In the genomic region with DNA sequence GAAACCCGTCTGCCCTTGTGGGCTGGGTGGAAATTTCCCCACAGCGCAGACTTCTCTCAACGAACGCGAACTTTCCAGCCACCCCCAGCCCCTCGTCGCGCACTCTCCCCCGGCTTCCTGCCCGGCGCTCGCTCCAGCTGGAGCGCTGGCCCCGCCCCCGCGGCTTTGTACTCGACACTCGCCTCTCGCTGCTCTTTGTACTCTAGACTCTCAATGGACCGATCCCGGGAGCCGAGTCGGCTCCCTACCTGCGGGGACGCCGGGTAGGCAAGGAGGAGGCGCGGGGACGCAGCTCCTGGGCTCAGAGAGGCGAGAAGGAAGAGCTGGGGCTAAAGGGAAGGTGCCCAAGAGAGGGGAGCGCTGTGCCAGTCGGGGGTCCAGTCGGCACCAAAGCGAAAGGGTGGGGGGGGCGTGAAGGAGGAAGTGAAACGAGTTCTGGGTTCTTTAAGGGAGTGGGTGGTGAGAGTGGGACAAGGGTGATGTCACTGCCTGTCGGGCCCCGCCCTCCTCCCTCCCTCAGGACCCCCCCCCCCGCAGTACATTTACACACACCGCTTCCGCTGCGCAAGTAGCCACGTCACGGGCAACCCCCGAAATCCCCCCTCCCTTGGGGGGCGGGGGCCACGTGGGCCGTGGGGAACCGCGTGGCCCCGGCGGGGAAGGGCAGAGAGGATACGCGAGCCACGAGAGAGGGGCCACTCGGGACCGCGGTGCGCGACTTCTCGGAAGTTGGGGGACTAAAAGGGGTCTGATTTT, we compare ENCODE assay signal across 1 cellular context.
TF ChIP-seq lines count a peak whose summit lies in the region.

No MANE protein-coding gene starts in this region.

TF ChIP-seq in K562, 482 proteins besides CTCF, POLR2A, EP300 and RAD21 (continued from another document and continues in another):
- TF ChIP-seq, protein P1, sequence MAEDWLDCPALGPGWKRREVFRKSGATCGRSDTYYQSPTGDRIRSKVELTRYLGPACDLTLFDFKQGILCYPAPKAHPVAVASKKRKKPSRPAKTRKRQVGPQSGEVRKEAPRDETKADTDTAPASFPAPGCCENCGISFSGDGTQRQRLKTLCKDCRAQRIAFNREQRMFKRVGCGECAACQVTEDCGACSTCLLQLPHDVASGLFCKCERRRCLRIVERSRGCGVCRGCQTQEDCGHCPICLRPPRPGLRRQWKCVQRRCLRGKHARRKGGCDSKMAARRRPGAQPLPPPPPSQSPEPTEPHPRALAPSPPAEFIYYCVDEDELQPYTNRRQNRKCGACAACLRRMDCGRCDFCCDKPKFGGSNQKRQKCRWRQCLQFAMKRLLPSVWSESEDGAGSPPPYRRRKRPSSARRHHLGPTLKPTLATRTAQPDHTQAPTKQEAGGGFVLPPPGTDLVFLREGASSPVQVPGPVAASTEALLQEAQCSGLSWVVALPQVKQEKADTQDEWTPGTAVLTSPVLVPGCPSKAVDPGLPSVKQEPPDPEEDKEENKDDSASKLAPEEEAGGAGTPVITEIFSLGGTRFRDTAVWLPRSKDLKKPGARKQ (CRISPR knock-in tag; IDR thresholded peaks at IDR 0.05) = no peak
- TF ChIP-seq TRIM28 (IDR thresholded peaks at IDR 0.05) (no peak), RB1 (IDR thresholded peaks at IDR 0.05; ENCODE audit: low read depth) (no peak), XRCC5 (IDR thresholded peaks at IDR 0.05; ENCODE audit: low read depth, low read length) (no peak), MAFK (IDR thresholded peaks at IDR 0.05; ENCODE audit: low read length) (no peak), NCOA4 (IDR thresholded peaks at IDR 0.05; ENCODE audit: partially characterized antibody) (no peak), MCM3 (IDR thresholded peaks at IDR 0.05) (no peak), SUPT5H (IDR thresholded peaks at IDR 0.05) (no peak; the same call in 1 of the 2 replicates), NFATC3 (IDR thresholded peaks at IDR 0.05) (no peak), NR2C1 (IDR thresholded peaks at IDR 0.05) (no peak), NR2C1 (tag; IDR thresholded peaks at IDR 0.05) (no peak), SAFB (IDR thresholded peaks at IDR 0.05; ENCODE audit: borderline replicate concordance, low read depth, low read length) (peak; percentile 92), PML (IDR thresholded peaks at IDR 0.05; ENCODE audit: low read length) (no peak), RCOR1 (IDR thresholded peaks at IDR 0.05; ENCODE audit: borderline replicate concordance in 1 of 2, low read depth in 2 of 2, low read length in 2 of 2) (no peak), PCBP2 (IDR thresholded peaks at IDR 0.05; ENCODE audit: low read depth, low read length, poor library complexity, severe bottlenecking) (no peak), CSDE1 (IDR thresholded peaks at IDR 0.05) (no peak), ZNF589 (CRISPR knock-in tag; IDR thresholded peaks at IDR 0.05; ENCODE audit: low read depth) (peak; percentile 22; the same call in 1 of the 2 replicates), DACH1 (IDR thresholded peaks at IDR 0.05; ENCODE audit: partially characterized antibody) (peak; percentile 68), TBP (optimal IDR thresholded peaks at IDR 0.05; ENCODE audit: low read depth, low read length) (peak; percentile 14)
- TF ChIP-seq, protein P2, sequence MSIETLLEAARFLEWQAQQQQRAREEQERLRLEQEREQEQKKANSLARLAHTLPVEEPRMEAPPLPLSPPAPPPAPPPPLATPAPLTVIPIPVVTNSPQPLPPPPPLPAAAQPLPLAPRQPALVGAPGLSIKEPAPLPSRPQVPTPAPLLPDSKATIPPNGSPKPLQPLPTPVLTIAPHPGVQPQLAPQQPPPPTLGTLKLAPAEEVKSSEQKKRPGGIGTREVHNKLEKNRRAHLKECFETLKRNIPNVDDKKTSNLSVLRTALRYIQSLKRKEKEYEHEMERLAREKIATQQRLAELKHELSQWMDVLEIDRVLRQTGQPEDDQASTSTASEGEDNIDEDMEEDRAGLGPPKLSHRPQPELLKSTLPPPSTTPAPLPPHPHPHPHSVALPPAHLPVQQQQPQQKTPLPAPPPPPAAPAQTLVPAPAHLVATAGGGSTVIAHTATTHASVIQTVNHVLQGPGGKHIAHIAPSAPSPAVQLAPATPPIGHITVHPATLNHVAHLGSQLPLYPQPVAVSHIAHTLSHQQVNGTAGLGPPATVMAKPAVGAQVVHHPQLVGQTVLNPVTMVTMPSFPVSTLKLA (conservative IDR thresholded peaks at IDR 0.05) = peak; percentile 99
- TF ChIP-seq, protein P3, sequence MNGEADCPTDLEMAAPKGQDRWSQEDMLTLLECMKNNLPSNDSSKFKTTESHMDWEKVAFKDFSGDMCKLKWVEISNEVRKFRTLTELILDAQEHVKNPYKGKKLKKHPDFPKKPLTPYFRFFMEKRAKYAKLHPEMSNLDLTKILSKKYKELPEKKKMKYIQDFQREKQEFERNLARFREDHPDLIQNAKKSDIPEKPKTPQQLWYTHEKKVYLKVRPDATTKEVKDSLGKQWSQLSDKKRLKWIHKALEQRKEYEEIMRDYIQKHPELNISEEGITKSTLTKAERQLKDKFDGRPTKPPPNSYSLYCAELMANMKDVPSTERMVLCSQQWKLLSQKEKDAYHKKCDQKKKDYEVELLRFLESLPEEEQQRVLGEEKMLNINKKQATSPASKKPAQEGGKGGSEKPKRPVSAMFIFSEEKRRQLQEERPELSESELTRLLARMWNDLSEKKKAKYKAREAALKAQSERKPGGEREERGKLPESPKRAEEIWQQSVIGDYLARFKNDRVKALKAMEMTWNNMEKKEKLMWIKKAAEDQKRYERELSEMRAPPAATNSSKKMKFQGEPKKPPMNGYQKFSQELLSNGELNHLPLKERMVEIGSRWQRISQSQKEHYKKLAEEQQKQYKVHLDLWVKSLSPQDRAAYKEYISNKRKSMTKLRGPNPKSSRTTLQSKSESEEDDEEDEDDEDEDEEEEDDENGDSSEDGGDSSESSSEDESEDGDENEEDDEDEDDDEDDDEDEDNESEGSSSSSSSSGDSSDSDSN (IDR thresholded peaks at IDR 0.05; ENCODE audit: borderline replicate concordance in 1 of 2, low read depth in 2 of 2, low read length in 2 of 2) = 0 out of 4 replicates have a peak, but pooled peaks have one; percentile 32 to 44
- TF ChIP-seq, protein P4, sequence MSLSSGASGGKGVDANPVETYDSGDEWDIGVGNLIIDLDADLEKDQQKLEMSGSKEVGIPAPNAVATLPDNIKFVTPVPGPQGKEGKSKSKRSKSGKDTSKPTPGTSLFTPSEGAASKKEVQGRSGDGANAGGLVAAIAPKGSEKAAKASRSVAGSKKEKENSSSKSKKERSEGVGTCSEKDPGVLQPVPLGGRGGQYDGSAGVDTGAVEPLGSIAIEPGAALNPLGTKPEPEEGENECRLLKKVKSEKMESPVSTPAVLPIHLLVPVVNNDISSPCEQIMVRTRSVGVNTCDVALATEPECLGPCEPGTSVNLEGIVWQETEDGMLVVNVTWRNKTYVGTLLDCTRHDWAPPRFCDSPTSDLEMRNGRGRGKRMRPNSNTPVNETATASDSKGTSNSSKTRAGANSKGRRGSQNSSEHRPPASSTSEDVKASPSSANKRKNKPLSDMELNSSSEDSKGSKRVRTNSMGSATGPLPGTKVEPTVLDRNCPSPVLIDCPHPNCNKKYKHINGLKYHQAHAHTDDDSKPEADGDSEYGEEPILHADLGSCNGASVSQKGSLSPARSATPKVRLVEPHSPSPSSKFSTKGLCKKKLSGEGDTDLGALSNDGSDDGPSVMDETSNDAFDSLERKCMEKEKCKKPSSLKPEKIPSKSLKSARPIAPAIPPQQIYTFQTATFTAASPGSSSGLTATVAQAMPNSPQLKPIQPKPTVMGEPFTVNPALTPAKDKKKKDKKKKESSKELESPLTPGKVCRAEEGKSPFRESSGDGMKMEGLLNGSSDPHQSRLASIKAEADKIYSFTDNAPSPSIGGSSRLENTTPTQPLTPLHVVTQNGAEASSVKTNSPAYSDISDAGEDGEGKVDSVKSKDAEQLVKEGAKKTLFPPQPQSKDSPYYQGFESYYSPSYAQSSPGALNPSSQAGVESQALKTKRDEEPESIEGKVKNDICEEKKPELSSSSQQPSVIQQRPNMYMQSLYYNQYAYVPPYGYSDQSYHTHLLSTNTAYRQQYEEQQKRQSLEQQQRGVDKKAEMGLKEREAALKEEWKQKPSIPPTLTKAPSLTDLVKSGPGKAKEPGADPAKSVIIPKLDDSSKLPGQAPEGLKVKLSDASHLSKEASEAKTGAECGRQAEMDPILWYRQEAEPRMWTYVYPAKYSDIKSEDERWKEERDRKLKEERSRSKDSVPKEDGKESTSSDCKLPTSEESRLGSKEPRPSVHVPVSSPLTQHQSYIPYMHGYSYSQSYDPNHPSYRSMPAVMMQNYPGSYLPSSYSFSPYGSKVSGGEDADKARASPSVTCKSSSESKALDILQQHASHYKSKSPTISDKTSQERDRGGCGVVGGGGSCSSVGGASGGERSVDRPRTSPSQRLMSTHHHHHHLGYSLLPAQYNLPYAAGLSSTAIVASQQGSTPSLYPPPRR (CRISPR knock-in tag; IDR thresholded peaks at IDR 0.05; ENCODE audit: borderline replicate concordance) = no peak
- TF ChIP-seq, protein P5, sequence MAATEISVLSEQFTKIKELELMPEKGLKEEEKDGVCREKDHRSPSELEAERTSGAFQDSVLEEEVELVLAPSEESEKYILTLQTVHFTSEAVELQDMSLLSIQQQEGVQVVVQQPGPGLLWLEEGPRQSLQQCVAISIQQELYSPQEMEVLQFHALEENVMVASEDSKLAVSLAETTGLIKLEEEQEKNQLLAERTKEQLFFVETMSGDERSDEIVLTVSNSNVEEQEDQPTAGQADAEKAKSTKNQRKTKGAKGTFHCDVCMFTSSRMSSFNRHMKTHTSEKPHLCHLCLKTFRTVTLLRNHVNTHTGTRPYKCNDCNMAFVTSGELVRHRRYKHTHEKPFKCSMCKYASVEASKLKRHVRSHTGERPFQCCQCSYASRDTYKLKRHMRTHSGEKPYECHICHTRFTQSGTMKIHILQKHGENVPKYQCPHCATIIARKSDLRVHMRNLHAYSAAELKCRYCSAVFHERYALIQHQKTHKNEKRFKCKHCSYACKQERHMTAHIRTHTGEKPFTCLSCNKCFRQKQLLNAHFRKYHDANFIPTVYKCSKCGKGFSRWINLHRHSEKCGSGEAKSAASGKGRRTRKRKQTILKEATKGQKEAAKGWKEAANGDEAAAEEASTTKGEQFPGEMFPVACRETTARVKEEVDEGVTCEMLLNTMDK (IDR thresholded peaks at IDR 0.05; ENCODE audit: borderline replicate concordance, insufficient read depth, low read depth, low read length, poor library complexity, severe bottlenecking) = no peak
- TF ChIP-seq, protein P6, sequence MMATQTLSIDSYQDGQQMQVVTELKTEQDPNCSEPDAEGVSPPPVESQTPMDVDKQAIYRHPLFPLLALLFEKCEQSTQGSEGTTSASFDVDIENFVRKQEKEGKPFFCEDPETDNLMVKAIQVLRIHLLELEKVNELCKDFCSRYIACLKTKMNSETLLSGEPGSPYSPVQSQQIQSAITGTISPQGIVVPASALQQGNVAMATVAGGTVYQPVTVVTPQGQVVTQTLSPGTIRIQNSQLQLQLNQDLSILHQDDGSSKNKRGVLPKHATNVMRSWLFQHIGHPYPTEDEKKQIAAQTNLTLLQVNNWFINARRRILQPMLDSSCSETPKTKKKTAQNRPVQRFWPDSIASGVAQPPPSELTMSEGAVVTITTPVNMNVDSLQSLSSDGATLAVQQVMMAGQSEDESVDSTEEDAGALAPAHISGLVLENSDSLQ (IDR thresholded peaks at IDR 0.05) = 0 out of 2 replicates have a peak, but pooled peaks have one; percentile 6
- TF ChIP-seq, protein P7, sequence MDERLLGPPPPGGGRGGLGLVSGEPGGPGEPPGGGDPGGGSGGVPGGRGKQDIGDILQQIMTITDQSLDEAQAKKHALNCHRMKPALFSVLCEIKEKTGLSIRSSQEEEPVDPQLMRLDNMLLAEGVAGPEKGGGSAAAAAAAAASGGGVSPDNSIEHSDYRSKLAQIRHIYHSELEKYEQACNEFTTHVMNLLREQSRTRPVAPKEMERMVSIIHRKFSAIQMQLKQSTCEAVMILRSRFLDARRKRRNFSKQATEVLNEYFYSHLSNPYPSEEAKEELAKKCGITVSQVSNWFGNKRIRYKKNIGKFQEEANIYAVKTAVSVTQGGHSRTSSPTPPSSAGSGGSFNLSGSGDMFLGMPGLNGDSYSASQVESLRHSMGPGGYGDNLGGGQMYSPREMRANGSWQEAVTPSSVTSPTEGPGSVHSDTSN (CRISPR knock-in tag; IDR thresholded peaks at IDR 0.05; ENCODE audit: low read depth) = no peak
- TF ChIP-seq, protein P7 (tag; conservative IDR thresholded peaks at IDR 0.05; ENCODE audit: low read depth) = no peak
- TF ChIP-seq, protein P8, sequence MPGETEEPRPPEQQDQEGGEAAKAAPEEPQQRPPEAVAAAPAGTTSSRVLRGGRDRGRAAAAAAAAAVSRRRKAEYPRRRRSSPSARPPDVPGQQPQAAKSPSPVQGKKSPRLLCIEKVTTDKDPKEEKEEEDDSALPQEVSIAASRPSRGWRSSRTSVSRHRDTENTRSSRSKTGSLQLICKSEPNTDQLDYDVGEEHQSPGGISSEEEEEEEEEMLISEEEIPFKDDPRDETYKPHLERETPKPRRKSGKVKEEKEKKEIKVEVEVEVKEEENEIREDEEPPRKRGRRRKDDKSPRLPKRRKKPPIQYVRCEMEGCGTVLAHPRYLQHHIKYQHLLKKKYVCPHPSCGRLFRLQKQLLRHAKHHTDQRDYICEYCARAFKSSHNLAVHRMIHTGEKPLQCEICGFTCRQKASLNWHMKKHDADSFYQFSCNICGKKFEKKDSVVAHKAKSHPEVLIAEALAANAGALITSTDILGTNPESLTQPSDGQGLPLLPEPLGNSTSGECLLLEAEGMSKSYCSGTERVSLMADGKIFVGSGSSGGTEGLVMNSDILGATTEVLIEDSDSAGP (CRISPR knock-in tag; IDR thresholded peaks at IDR 0.05) = peak; percentile 83
- TF ChIP-seq, protein P9, sequence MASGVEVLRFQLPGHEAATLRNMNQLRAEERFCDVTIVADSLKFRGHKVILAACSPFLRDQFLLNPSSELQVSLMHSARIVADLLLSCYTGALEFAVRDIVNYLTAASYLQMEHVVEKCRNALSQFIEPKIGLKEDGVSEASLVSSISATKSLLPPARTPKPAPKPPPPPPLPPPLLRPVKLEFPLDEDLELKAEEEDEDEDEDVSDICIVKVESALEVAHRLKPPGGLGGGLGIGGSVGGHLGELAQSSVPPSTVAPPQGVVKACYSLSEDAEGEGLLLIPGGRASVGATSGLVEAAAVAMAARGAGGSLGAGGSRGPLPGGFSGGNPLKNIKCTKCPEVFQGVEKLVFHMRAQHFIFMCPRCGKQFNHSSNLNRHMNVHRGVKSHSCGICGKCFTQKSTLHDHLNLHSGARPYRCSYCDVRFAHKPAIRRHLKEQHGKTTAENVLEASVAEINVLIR (CRISPR knock-in tag; IDR thresholded peaks at IDR 0.05) = no peak
- TF ChIP-seq, protein P10, sequence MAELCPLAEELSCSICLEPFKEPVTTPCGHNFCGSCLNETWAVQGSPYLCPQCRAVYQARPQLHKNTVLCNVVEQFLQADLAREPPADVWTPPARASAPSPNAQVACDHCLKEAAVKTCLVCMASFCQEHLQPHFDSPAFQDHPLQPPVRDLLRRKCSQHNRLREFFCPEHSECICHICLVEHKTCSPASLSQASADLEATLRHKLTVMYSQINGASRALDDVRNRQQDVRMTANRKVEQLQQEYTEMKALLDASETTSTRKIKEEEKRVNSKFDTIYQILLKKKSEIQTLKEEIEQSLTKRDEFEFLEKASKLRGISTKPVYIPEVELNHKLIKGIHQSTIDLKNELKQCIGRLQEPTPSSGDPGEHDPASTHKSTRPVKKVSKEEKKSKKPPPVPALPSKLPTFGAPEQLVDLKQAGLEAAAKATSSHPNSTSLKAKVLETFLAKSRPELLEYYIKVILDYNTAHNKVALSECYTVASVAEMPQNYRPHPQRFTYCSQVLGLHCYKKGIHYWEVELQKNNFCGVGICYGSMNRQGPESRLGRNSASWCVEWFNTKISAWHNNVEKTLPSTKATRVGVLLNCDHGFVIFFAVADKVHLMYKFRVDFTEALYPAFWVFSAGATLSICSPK (IDR thresholded peaks at IDR 0.05; ENCODE audit: borderline replicate concordance) = no peak
